Comparison of ENCODE assay signal across 8 cellular contexts in genomic region chrX:3842822-3843521, GRCh38.
DNase-seq lines count a peak whose midpoint lies in the region; ATAC-seq and TF ChIP-seq lines count a peak whose summit lies in the region.
"Not testable (repeated sequence)": the region's sequence is repeated elsewhere in the genome, so short reads cannot be mapped to it uniquely, and the experiment has no call there.

No MANE protein-coding gene starts in this region.

- H3K27me3 Mint-ChIP-seq in activated T-cell treated with anti-CD3 and anti-CD28 coated beads, Interleukin-2, amount 50 U/mL, for 4 hours (ENCODE audit: low read depth); endodermal cell (ENCODE audit: insufficient read depth): not testable (repeated sequence)

- not testable (repeated sequence) for TF ChIP-seq CTCF in OCI-LY3 (IDR thresholded peaks at IDR 0.05; ENCODE audit: low read depth, low read length); endodermal cell (conservative IDR thresholded peaks at IDR 0.05)

- not testable (repeated sequence) for H3K9me3 ChIP-seq in OCI-LY3 (ENCODE audit: insufficient read depth, low read length); endodermal cell (ENCODE audit: control insufficient read depth, low read length); mucosa of rectum (ENCODE audit: control insufficient read depth in 2 of 2, low read length in 2 of 2)

- H3K79me2 ChIP-seq in OCI-LY3 (ENCODE audit: low read length) = peaks cover 11% of the 10 kb centered on the region

- H4K20me1 ChIP-seq in OCI-LY3 (ENCODE audit: insufficient read depth, low read length) = not testable (repeated sequence)

- not testable (repeated sequence) for H3K4me1 Mint-ChIP-seq in activated T-cell treated with anti-CD3 and anti-CD28 coated beads, Interleukin-2, amount 50 U/mL, for 4 hours (ENCODE audit: low read depth); endodermal cell

- not testable (repeated sequence) for H2AFZ ChIP-seq in OCI-LY3 (ENCODE audit: low read depth, low read length)

- not testable (repeated sequence) for H3K27ac ChIP-seq in OCI-LY3 (ENCODE audit: low read length); endodermal cell (ENCODE audit: low read depth, low read length); mucosa of rectum (ENCODE audit: low read depth in 2 of 2, low read length in 2 of 2)

- 0% methylated on average over 17 of the region's 70 CpGs; no CpG with 5 or more reads in 1 of the 2 experiments for WGBS in endodermal cell (ENCODE audit: insufficient coverage in 1 of 2, insufficient read length in 1 of 2), 2 experiments

- H3K36me3 Mint-ChIP-seq in activated T-cell treated with anti-CD3 and anti-CD28 coated beads, Interleukin-2, amount 50 U/mL, for 4 hours (ENCODE audit: insufficient read depth); endodermal cell (ENCODE audit: low read depth): not testable (repeated sequence)

- H3K27me3 ChIP-seq in OCI-LY3 (ENCODE audit: low read depth, low read length); endodermal cell (ENCODE audit: control insufficient read depth, insufficient read depth, low read length, poor library complexity, severe bottlenecking); mucosa of rectum (ENCODE audit: control insufficient read depth in 2 of 2, insufficient read depth in 2 of 2, low read length in 2 of 2): not testable (repeated sequence)

- H3K9ac ChIP-seq in OCI-LY3 (ENCODE audit: low read length) (peak overlapping the region; percentile 60), endodermal cell (ENCODE audit: extremely low read depth, low read length, poor library complexity, severe bottlenecking) (peak overlapping the region; percentile 38)
- not testable (repeated sequence) for H3K9ac ChIP-seq in mucosa of rectum (ENCODE audit: low read depth in 1 of 2, low read length in 2 of 2)

- peak overlapping the region; percentile 67 for H3K4me3 Mint-ChIP-seq in activated T-cell treated with anti-CD3 and anti-CD28 coated beads, Interleukin-2, amount 50 U/mL, for 4 hours
- H3K4me3 Mint-ChIP-seq in endodermal cell = peak overlapping the region; percentile 49

- DNase-seq in activated T-cell treated with anti-CD3 and anti-CD28 coated beads, Interleukin-2, amount 50 U/mL, for 4 hours = peak; percentile 41
- DNase-seq in endodermal cell = not testable (repeated sequence)
- peak; percentile 17 for DNase-seq in stimulated activated naive CD8-positive, alpha-beta T cell treated with anti-CD3 and anti-CD28 coated beads, Interleukin-15, Interleukin-2, amounts not matched to agents 100 U/mL and 50 U/mL, for 24 hours

- H3K4me3 ChIP-seq in OCI-LY3 (ENCODE audit: low read length) (peak overlapping the region; percentile 71), mucosa of rectum (ENCODE audit: low read length in 2 of 2) (peak overlapping the region; percentile 48 to 57)
- H3K4me3 ChIP-seq in endodermal cell (ENCODE audit: low read length) = not testable (repeated sequence)

- not testable (repeated sequence) for H3K36me3 ChIP-seq in OCI-LY3 (replicated peaks; ENCODE audit: low read depth, low read length); endodermal cell (ENCODE audit: control insufficient read depth, insufficient read depth, low read length); mucosa of rectum (ENCODE audit: control insufficient read depth in 2 of 2, insufficient read depth in 2 of 2, low read length in 2 of 2)

- H3K4me1 ChIP-seq in OCI-LY3 (ENCODE audit: low read length); endodermal cell (ENCODE audit: control insufficient read depth, insufficient read depth, low read length); mucosa of rectum (ENCODE audit: control insufficient read depth in 2 of 2, insufficient read depth in 2 of 2, low read length in 2 of 2): not testable (repeated sequence)

- peak; percentile 73 for ATAC-seq in GM18517 (IDR thresholded peaks at IDR 0.05; ENCODE audit: unreplicated experiment)
- peak; percentile 60 for ATAC-seq in GM21825 (IDR thresholded peaks at IDR 0.05; ENCODE audit: unreplicated experiment)
- ATAC-seq in HG03354 (IDR thresholded peaks at IDR 0.05; ENCODE audit: poor library complexity, severe bottlenecking, unreplicated experiment) = peak; percentile 68
- peak; percentile 52 to 70 for ATAC-seq in activated T-cell treated with anti-CD3 and anti-CD28 coated beads, Interleukin-2, amount 50 U/mL, for 4 hours
- ATAC-seq in stimulated activated naive CD8-positive, alpha-beta T cell treated with anti-CD3 and anti-CD28 coated beads, Interleukin-15, Interleukin-2, amounts not matched to agents 100 U/mL and 50 U/mL, for 24 hours = peak; percentile 83

- peak overlapping the region; percentile 13; the same call in 1 of the 2 replicates for H3K4me2 ChIP-seq in OCI-LY3 (ENCODE audit: low read length)

- H3K27ac Mint-ChIP-seq in endodermal cell = not testable (repeated sequence)

- not testable (repeated sequence) for H3K9me3 Mint-ChIP-seq in activated T-cell treated with anti-CD3 and anti-CD28 coated beads, Interleukin-2, amount 50 U/mL, for 4 hours; endodermal cell
